In genomic region chr13:105897575-105897974, GRCh38 we compare ENCODE assay signal across 8 cellular contexts.
"Had no signal": no experiment of that assay in that cellular context is flagged by ENCODE, and none has a peak within 500 bp of the region (broad histone marks: within the 10 kb centered on the region; RNA-seq: fewer than 3 reads in every experiment).

No MANE protein-coding gene starts in this region.

- H3K36me3 ChIP-seq: HAP-1 had no signal

- H3K27ac ChIP-seq: GM23248, HL-60 had no signal

- H3K9me3 ChIP-seq: HAP-1 had no signal

- H3K9ac ChIP-seq: GM23248 had no signal

- ATAC-seq: HCT116 had no signal

- H3K4me1 ChIP-seq: HAP-1 had no signal

- H2AFZ ChIP-seq: GM23248 had no signal

- DNase-seq: GM23248, GOT3, H7, HFFc6, KBM-7 had no signal

- H3K4me3 ChIP-seq: GM23248, HAP-1 had no signal
